8 cellular contexts compared by ENCODE assay signal in the genomic region with DNA sequence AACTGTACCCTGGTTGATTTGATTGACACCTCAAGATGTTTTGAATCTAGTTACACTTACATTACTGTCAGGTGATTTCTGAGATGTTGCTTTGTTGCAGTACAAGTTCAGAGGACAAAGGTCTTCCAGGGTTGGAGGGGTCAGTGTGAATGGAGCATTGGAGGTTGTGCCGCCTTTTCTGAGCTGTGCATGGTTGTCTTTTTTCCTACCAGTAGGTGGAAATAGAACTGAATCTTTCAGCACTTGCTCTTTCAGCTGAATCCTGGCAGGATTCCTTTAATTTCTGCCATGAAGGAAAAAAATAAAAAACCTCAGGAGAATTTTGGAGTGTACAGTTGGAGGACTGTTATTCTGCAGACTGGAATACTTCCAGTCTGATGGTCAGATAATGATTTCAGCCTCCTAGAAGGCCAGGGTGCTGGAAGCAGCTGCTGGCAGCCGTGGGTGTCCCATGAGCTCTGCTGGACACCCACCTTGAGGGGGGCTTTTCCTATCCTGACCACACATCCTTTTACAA.
DNase-seq lines count a peak whose midpoint lies in the region; ATAC-seq and TF ChIP-seq lines count a peak whose summit lies in the region.

No MANE protein-coding gene starts in this region.

- DNase-seq in AG20443 (ENCODE audit: low spot score), result peak; percentile 75
- DNase-seq in NCI-H446 treated with DMSO at 0.1 percent for 48 hours (lab: John Stamatoyannopoulos, UW), result peak; percentile 59
- DNase-seq in fibroblast of gingiva (ENCODE audit: low read depth), result peak; percentile 69
- no peak for DNase-seq in activated CD8-positive, alpha-beta memory T cell treated with anti-CD3 and anti-CD28 coated beads for 24 hours
- DNase-seq in NCI-H2227 (lab: John Stamatoyannopoulos, UW; ENCODE audit: unreplicated experiment), result no peak
- DNase-seq in omental fat pad (ENCODE audit: low spot score), result no peak
- DNase-seq in naive thymus-derived CD8-positive, alpha-beta T cell, result no peak

- no peak overlapping the region for H3K4me3 Mint-ChIP-seq in nephron
- H3K4me3 Mint-ChIP-seq in naive thymus-derived CD8-positive, alpha-beta T cell, result no peak overlapping the region

- peaks cover 18% of the 10 kb centered on the region for H3K4me1 Mint-ChIP-seq in nephron
- no peaks in the 10 kb centered on the region for H3K4me1 Mint-ChIP-seq in naive thymus-derived CD8-positive, alpha-beta T cell

- POLR2A ChIA-PET in naive thymus-derived CD8-positive, alpha-beta T cell (lab: Charles Lee), result no interaction called here

- H3K9me3 Mint-ChIP-seq in nephron, result no peaks in the 10 kb centered on the region
- peaks cover 0 to 19% (median 4%) of the 10 kb centered on the region in 9 donors for H3K9me3 Mint-ChIP-seq in naive thymus-derived CD8-positive, alpha-beta T cell

- TF ChIP-seq CTCF in nephron (IDR thresholded peaks at IDR 0.05; ENCODE audit: unreplicated experiment in 3 of 3) (peak; percentile 46 to 52 (median 48)), omental fat pad (IDR thresholded peaks at IDR 0.05) (no peak)

- no peak for ATAC-seq in omental fat pad (ENCODE audit: low FRiP score)
- no peak for ATAC-seq in naive thymus-derived CD8-positive, alpha-beta T cell

- H3K36me3 Mint-ChIP-seq in nephron (ENCODE audit: low read depth), result no peaks in the 10 kb centered on the region
- H3K36me3 Mint-ChIP-seq in naive thymus-derived CD8-positive, alpha-beta T cell, result no peaks in the 10 kb centered on the region

- H3K27me3 Mint-ChIP-seq in nephron (ENCODE audit: low read depth), result no peaks in the 10 kb centered on the region
- H3K27me3 Mint-ChIP-seq in naive thymus-derived CD8-positive, alpha-beta T cell, result peaks cover 5 to 51% (median 10%) of the 10 kb centered on the region in 5 donors

- peak overlapping the region; percentile 46 to 83 (median 79) for H3K27ac Mint-ChIP-seq in nephron
- no peak overlapping the region for H3K27ac Mint-ChIP-seq in naive thymus-derived CD8-positive, alpha-beta T cell

Comparison
In these comparisons a context has a peak if more than half of its experiments do, and no peak if none do; other contexts are left out.
1. DNase-seq: peak in AG20443 (single experiment), NCI-H446 treated with DMSO at 0.1 percent for 48 hours (single experiment) and fibroblast of gingiva (single experiment); none in activated CD8-positive, alpha-beta memory T cell treated with anti-CD3 and anti-CD28 coated beads for 24 hours (single experiment), NCI-H2227 (single experiment), omental fat pad (single experiment) and naive thymus-derived CD8-positive, alpha-beta T cell (0 of 10).
2. H3K27ac Mint-ChIP-seq: peak in nephron (3 of 3); none in naive thymus-derived CD8-positive, alpha-beta T cell (0 of 10).
3. CTCF ChIP-seq: peak in nephron (3 of 3); none in omental fat pad (0 of 3).